In the genomic region with DNA sequence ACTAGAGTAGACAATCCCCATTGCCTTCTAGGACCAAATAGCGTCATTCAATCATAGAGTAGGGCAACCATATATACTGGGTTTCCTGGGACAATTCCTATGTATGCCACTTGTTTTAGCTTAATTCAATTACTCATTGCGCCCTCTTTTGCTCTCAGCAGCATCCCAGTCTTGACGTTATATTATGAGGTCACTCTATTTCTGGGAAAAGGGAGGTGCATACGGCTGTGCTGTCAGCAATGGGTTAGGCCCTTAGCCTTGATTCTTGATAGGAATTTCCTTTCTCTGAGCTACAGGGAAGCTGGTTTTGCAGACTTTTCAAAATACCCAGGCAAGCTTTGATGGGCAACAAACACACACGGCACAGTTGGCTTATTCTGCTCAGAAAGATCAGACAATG, we compare ENCODE assay signal across 37 cellular contexts.
"Had no signal": no experiment of that assay in that cellular context is flagged by ENCODE, and none has a peak within 500 bp of the region (broad histone marks: within the 10 kb centered on the region; RNA-seq: fewer than 3 reads in every experiment).

No MANE protein-coding gene starts in this region.

- H3K36me3 ChIP-seq: adrenal gland, esophagus muscularis mucosa, gastrocnemius medialis, WERI-Rb-1 had no signal

- H3K4me1 Mint-ChIP-seq: activated B cell treated with CpG ODN at 0.5 μM for 24 hours; activated CD4-positive, alpha-beta T cell treated with anti-CD3 and anti-CD28 coated beads for 36 hours; activated CD4-positive, alpha-beta T cell treated with anti-CD3 and anti-CD28 coated beads, Interleukin-2, amount 10 ng/mL, durations not matched to agents 24 days and 14 days; activated CD8-positive, alpha-beta memory T cell treated with anti-CD3 and anti-CD28 coated beads, Interleukin-2, amount 10 ng/mL, durations not matched to agents 7 days and 5 days; activated naive CD4-positive, alpha-beta T cell treated with anti-CD3 and anti-CD28 coated beads, Interleukin-2, amount 50 U/mL, for 24 hours; activated naive CD8-positive, alpha-beta T cell treated with anti-CD3 and anti-CD28 coated beads for 36 hours; activated naive CD8-positive, alpha-beta T cell treated with anti-CD3 and anti-CD28 coated beads, Interleukin-2, amount 50 U/mL, for 24 hours; T-helper 17 cell had no signal

- H3K4me3 Mint-ChIP-seq: activated B cell treated with CpG ODN at 0.5 μM for 24 hours; activated CD4-positive, alpha-beta memory T cell treated with anti-CD3 and anti-CD28 coated beads for 36 hours; activated CD4-positive, alpha-beta T cell treated with anti-CD3 and anti-CD28 coated beads for 36 hours; activated CD4-positive, alpha-beta T cell treated with anti-CD3 and anti-CD28 coated beads, Interleukin-2, amount 10 ng/mL, durations not matched to agents 24 days and 14 days; activated CD8-positive, alpha-beta memory T cell treated with anti-CD3 and anti-CD28 coated beads, Interleukin-2, amount 10 ng/mL, durations not matched to agents 7 days and 5 days; activated CD8-positive, alpha-beta T cell treated with anti-CD3 and anti-CD28 coated beads, Interleukin-2, amount 10 ng/mL, durations not matched to agents 7 days and 5 days; activated naive CD4-positive, alpha-beta T cell treated with anti-CD3 and anti-CD28 coated beads for 36 hours; activated naive CD4-positive, alpha-beta T cell treated with anti-CD3 and anti-CD28 coated beads, Interleukin-2, amount 50 U/mL, for 24 hours; activated naive CD8-positive, alpha-beta T cell treated with anti-CD3 and anti-CD28 coated beads for 36 hours; activated naive CD8-positive, alpha-beta T cell treated with anti-CD3 and anti-CD28 coated beads, Interleukin-2, amount 50 U/mL, for 24 hours; activated T-helper 1 cell treated with anti-CD3 and anti-CD28 coated beads, Interleukin-12 subunit alpha, Interleukin-12 subunit beta, Interleukin-2, Interleukin-4 antibody, amounts not matched to agents 30 ng/mL and 10 ng/mL and 1 ng/mL, durations not matched to agents 14 hours and 24 hours and 36 hours; effector memory CD8-positive, alpha-beta T cell; T-helper 17 cell; T-helper 2 cell treated with Interferon-gamma antibody and Interleukin-4, amounts not matched to agents 5 μg/mL and 100 μg/mL, for 36 hours had no signal

- DNase-seq: activated B cell treated with CpG ODN at 0.5 μM for 24 hours; activated CD4-positive, alpha-beta memory T cell treated with anti-CD3 and anti-CD28 coated beads for 36 hours; activated CD4-positive, alpha-beta T cell treated with anti-CD3 and anti-CD28 coated beads for 36 hours; activated CD4-positive, alpha-beta T cell treated with anti-CD3 and anti-CD28 coated beads, Interleukin-2, amount 10 ng/mL, durations not matched to agents 24 days and 14 days; activated CD4-positive, CD25-positive, alpha-beta regulatory T cell treated with anti-CD3 and anti-CD28 coated beads, Interleukin-2, amount 50 U/mL, for 72 hours; activated CD8-positive, alpha-beta memory T cell treated with anti-CD3 and anti-CD28 coated beads, Interleukin-2, amount 10 ng/mL, durations not matched to agents 7 days and 5 days; activated CD8-positive, alpha-beta memory T cell treated with anti-CD3 and anti-CD28 coated beads, Interleukin-2, amount 50 U/mL, for 4 hours; activated CD8-positive, alpha-beta T cell treated with anti-CD3 and anti-CD28 coated beads, Interleukin-2, amount 10 ng/mL, durations not matched to agents 7 days and 5 days; activated effector memory CD4-positive, alpha-beta T cell treated with anti-CD3 and anti-CD28 coated beads, Interleukin-2, amount 50 U/mL, for 16 hours; activated naive CD4-positive, alpha-beta T cell treated with anti-CD3 and anti-CD28 coated beads for 36 hours; activated naive CD8-positive, alpha-beta T cell treated with anti-CD3 and anti-CD28 coated beads for 36 hours; activated naive CD8-positive, alpha-beta T cell treated with anti-CD3 and anti-CD28 coated beads, Interleukin-2, amount 50 U/mL, for 24 hours; activated T-cell treated with anti-CD3 and anti-CD28 coated beads, Interleukin-2, amount 50 U/mL, for 1 hour; activated T-cell treated with anti-CD3 and anti-CD28 coated beads, Interleukin-2, amount 50 U/mL, for 48 hours; adrenal gland; amygdala; aorta; body of pancreas; caudate nucleus; cortex of kidney; dermis blood vessel endothelial cell; effector CD4-positive, alpha-beta T cell; effector memory CD8-positive, alpha-beta T cell; erythroblast; foreskin keratinocyte; gastrocnemius medialis; glutamatergic neuron; T-helper 1 cell; T-helper 17 cell; T1000; WERI-Rb-1 had no signal

- H3K9me3 Mint-ChIP-seq: activated B cell treated with CpG ODN at 0.5 μM for 24 hours; activated CD4-positive, alpha-beta memory T cell treated with anti-CD3 and anti-CD28 coated beads for 36 hours; activated CD4-positive, alpha-beta T cell treated with anti-CD3 and anti-CD28 coated beads, Interleukin-2, amount 10 ng/mL, durations not matched to agents 24 days and 14 days; activated naive CD4-positive, alpha-beta T cell treated with anti-CD3 and anti-CD28 coated beads for 36 hours; activated naive CD4-positive, alpha-beta T cell treated with anti-CD3 and anti-CD28 coated beads, Interleukin-2, amount 50 U/mL, for 24 hours; activated naive CD8-positive, alpha-beta T cell treated with anti-CD3 and anti-CD28 coated beads for 36 hours; activated naive CD8-positive, alpha-beta T cell treated with anti-CD3 and anti-CD28 coated beads, Interleukin-2, amount 50 U/mL, for 24 hours; activated T-helper 1 cell treated with anti-CD3 and anti-CD28 coated beads, Interleukin-12 subunit alpha, Interleukin-12 subunit beta, Interleukin-2, Interleukin-4 antibody, amounts not matched to agents 30 ng/mL and 10 ng/mL and 1 ng/mL, durations not matched to agents 14 hours and 24 hours and 36 hours; activated T-helper 2 cell treated with anti-CD3 and anti-CD28 coated beads, Interferon-gamma antibody, Interleukin-2, Interleukin-4, amounts not matched to agents 10 μg/mL and 5 μg/mL and 100 μg/mL, durations not matched to agents 14 hours and 24 hours and 36 hours; effector memory CD8-positive, alpha-beta T cell; T-helper 2 cell treated with Interferon-gamma antibody and Interleukin-4, amounts not matched to agents 5 μg/mL and 100 μg/mL, for 36 hours had no signal

- H3K27ac Mint-ChIP-seq: activated B cell treated with CpG ODN at 0.5 μM for 24 hours; activated CD4-positive, alpha-beta memory T cell treated with anti-CD3 and anti-CD28 coated beads for 36 hours; activated CD4-positive, alpha-beta T cell treated with anti-CD3 and anti-CD28 coated beads for 36 hours; activated CD4-positive, alpha-beta T cell treated with anti-CD3 and anti-CD28 coated beads, Interleukin-2, amount 10 ng/mL, durations not matched to agents 24 days and 14 days; activated CD8-positive, alpha-beta memory T cell treated with anti-CD3 and anti-CD28 coated beads, Interleukin-2, amount 10 ng/mL, durations not matched to agents 7 days and 5 days; activated CD8-positive, alpha-beta T cell treated with anti-CD3 and anti-CD28 coated beads, Interleukin-2, amount 10 ng/mL, durations not matched to agents 7 days and 5 days; activated naive CD4-positive, alpha-beta T cell treated with anti-CD3 and anti-CD28 coated beads for 36 hours; activated naive CD4-positive, alpha-beta T cell treated with anti-CD3 and anti-CD28 coated beads, Interleukin-2, amount 50 U/mL, for 24 hours; activated naive CD8-positive, alpha-beta T cell treated with anti-CD3 and anti-CD28 coated beads for 36 hours; activated naive CD8-positive, alpha-beta T cell treated with anti-CD3 and anti-CD28 coated beads, Interleukin-2, amount 50 U/mL, for 24 hours; activated T-helper 1 cell treated with anti-CD3 and anti-CD28 coated beads, Interleukin-12 subunit alpha, Interleukin-12 subunit beta, Interleukin-2, Interleukin-4 antibody, amounts not matched to agents 30 ng/mL and 10 ng/mL and 1 ng/mL, durations not matched to agents 14 hours and 24 hours and 36 hours; activated T-helper 2 cell treated with anti-CD3 and anti-CD28 coated beads, Interferon-gamma antibody, Interleukin-2, Interleukin-4, amounts not matched to agents 10 μg/mL and 5 μg/mL and 100 μg/mL, durations not matched to agents 14 hours and 24 hours and 36 hours; effector memory CD8-positive, alpha-beta T cell; T-helper 17 cell; T-helper 2 cell treated with Interferon-gamma antibody and Interleukin-4, amounts not matched to agents 5 μg/mL and 100 μg/mL, for 36 hours had no signal

- ATAC-seq: activated CD4-positive, alpha-beta T cell treated with anti-CD3 and anti-CD28 coated beads for 36 hours; activated CD8-positive, alpha-beta memory T cell treated with anti-CD3 and anti-CD28 coated beads, Interleukin-2, amount 10 ng/mL, durations not matched to agents 7 days and 5 days; activated CD8-positive, alpha-beta T cell treated with anti-CD3 and anti-CD28 coated beads, Interleukin-2, amount 10 ng/mL, durations not matched to agents 7 days and 5 days; activated naive CD8-positive, alpha-beta T cell treated with anti-CD3 and anti-CD28 coated beads, Interleukin-2, amount 50 U/mL, for 24 hours; body of pancreas; effector memory CD8-positive, alpha-beta T cell; foreskin keratinocyte; gastrocnemius medialis; T-helper 17 cell had no signal

- H3K9me3 ChIP-seq: adrenal gland, body of pancreas, esophagus muscularis mucosa, gastrocnemius medialis had no signal

- H3K27ac ChIP-seq: adrenal gland, body of pancreas, esophagus muscularis mucosa, foreskin keratinocyte, gastrocnemius medialis, WERI-Rb-1 had no signal

- H3K36me3 Mint-ChIP-seq: activated CD4-positive, alpha-beta memory T cell treated with anti-CD3 and anti-CD28 coated beads for 36 hours; activated CD8-positive, alpha-beta memory T cell treated with anti-CD3 and anti-CD28 coated beads, Interleukin-2, amount 10 ng/mL, durations not matched to agents 7 days and 5 days; activated naive CD4-positive, alpha-beta T cell treated with anti-CD3 and anti-CD28 coated beads, Interleukin-2, amount 50 U/mL, for 24 hours; activated naive CD8-positive, alpha-beta T cell treated with anti-CD3 and anti-CD28 coated beads for 36 hours had no signal

- H3K4me3 ChIP-seq: adrenal gland, body of pancreas, esophagus muscularis mucosa, gastrocnemius medialis had no signal

- FAIRE-seq: colon had no signal

- H3K4me1 ChIP-seq: adrenal gland, foreskin keratinocyte, gastrocnemius medialis had no signal
